In genomic region chr11:67353317-67354313, GRCh38 we compare ENCODE assay signal across 8 cellular contexts. TPM values are rescaled to one million over a fixed set of nuclear protein-coding genes. Genes with fewer than 3 reads are reported as not detected.
DNase-seq lines count a peak whose midpoint lies in the region; ATAC-seq and TF ChIP-seq lines count a peak whose summit lies in the region.

POLD4 (minus strand) TSS chr11:67353546; CDS start chr11:67353399, 147 bp downstream.

- in situ Hi-C loops in GM13976 (cut with MboI; ENCODE audit: low sequenced_read_pairs, unreplicated experiment) (no loop called here), transverse colon (cut with MboI; ENCODE audit: low pct_ligation_motif_present in 1 of 4, low pct_unique_long_range_greater_than_20kb in 1 of 4, low sequenced_read_pairs in 3 of 4) (no loop called here)

- WGBS in transverse colon (ENCODE audit: low coverage in 1 of 2), 2 donors, result 0 to 6% methylated on average over 1 to 32 of the region's 42 CpGs

- peak; percentile 99 for DNase-seq in GM13976 (ENCODE audit: low spot score)
- peak; percentile 48 for DNase-seq in NCI-H1436 treated with DMSO at 0.1 percent for 48 hours (lab: John Stamatoyannopoulos, UW)
- DNase-seq in T follicular helper cell (ENCODE audit: low read depth), result peak; percentile 90
- DNase-seq in adipocyte (ENCODE audit: low read depth), result peak; percentile 98
- DNase-seq in cardiac septum (ENCODE audit: low spot score), result peak; percentile 100
- peak; percentile 95 for DNase-seq in pons (ENCODE audit: low spot score)
- DNase-seq in transverse colon, result peak; percentile 99

- H3K27me3 ChIP-seq in adipocyte (replicated peaks; ENCODE audit: control insufficient read depth, insufficient read depth, low read length), result no peaks in the 10 kb centered on the region
- no peaks in the 10 kb centered on the region for H3K27me3 ChIP-seq in transverse colon

- peak within 1 kb of the TSS; percentile 98 for H3K9ac ChIP-seq in adipocyte (ENCODE audit: low read length)

- H3K9me3 ChIP-seq in adipocyte (ENCODE audit: control insufficient read depth, low read length), result no peaks in the 10 kb centered on the region
- H3K9me3 ChIP-seq in transverse colon, result no peaks in the 10 kb centered on the region

- peak within 1 kb of the TSS; percentile 96 to 100 (median 99) for H3K27ac ChIP-seq in transverse colon

- TF ChIP-seq EP300 in transverse colon (IDR thresholded peaks at IDR 0.05; ENCODE audit: low read depth), result peak; percentile 48

- H3K4me1 ChIP-seq in adipocyte (ENCODE audit: control insufficient read depth, insufficient read depth, low read length), result peaks cover 74% of the 10 kb centered on the region
- peaks cover 53 to 74% (median 62%) of the 10 kb centered on the region in 4 donors for H3K4me1 ChIP-seq in transverse colon

- peak; percentile 98 for TF ChIP-seq POLR2A in transverse colon (IDR thresholded peaks at IDR 0.05)

- TF ChIP-seq CTCF in GM13976 (IDR thresholded peaks at IDR 0.05; ENCODE audit: borderline replicate concordance, control extremely low read depth, extremely low read depth, insufficient read depth, missing control alignments), result no peak
- no peak for TF ChIP-seq CTCF in transverse colon (IDR thresholded peaks at IDR 0.05)

- intact Hi-C loops in cardiac septum (cut with DNase I) (loop anchor here (1.0 kb wide), 2 partner anchors 21 to 36 kb away; no protein-coding TSS in a partner anchor), transverse colon (cut with DNase I; ENCODE audit: low total_unique reads) (no loop called here)

- H3K36me3 ChIP-seq in adipocyte (ENCODE audit: control insufficient read depth, insufficient read depth, low read length, severe bottlenecking), result no peaks in the 10 kb centered on the region
- H3K36me3 ChIP-seq in transverse colon, result no peaks in the 10 kb centered on the region

- H3K4me3 ChIP-seq in adipocyte (ENCODE audit: low read length) (peak within 1 kb of the TSS; percentile 93), transverse colon (peak within 1 kb of the TSS; percentile 50 to 79 (median 68))

- ATAC-seq in HG02852 (IDR thresholded peaks at IDR 0.05; ENCODE audit: unreplicated experiment), result peak; percentile 79

RNA-seq across cellular contexts. Expression of gene POLD4, which starts in this region (rescaled TPM):
- 61.6 TPM for total RNA-seq in cardiac septum
- 100 to 1,000 TPM; 261 to 372 (median 319) TPM for total RNA-seq in transverse colon

Comparison
In these comparisons a context has a peak if more than half of its experiments do, and no peak if none do; other contexts are left out.
1. Peak in every context shown above with its lines: DNase-seq, ATAC-seq, H3K4me3 ChIP-seq and H3K27ac ChIP-seq.
2. DNase-seq: peak in every context shown above with its lines; median percentile 100 in cardiac septum; 99 in GM13976; 99 in transverse colon; 98 in adipocyte; 95 in pons; 90 in T follicular helper cell; 48 in NCI-H1436 treated with DMSO at 0.1 percent for 48 hours.